ENCODE assay signal across 2 cellular contexts in genomic region chr1:183589836-183590224, GRCh38.
TF ChIP-seq lines count a peak whose summit lies in the region.

No MANE protein-coding gene starts in this region.

TF ChIP-seq in liver, 16 proteins besides CTCF, POLR2A, EP300 and RAD21 (continued from another document):
- no peak for TF ChIP-seq ATF3 (IDR thresholded peaks at IDR 0.05)
- TF ChIP-seq SP1 (IDR thresholded peaks at IDR 0.05) = no peak
- no peak for TF ChIP-seq ZBTB33 (IDR thresholded peaks at IDR 0.05)
- TF ChIP-seq TAF1 (conservative IDR thresholded peaks at IDR 0.05) = no peak
- no peak for TF ChIP-seq RXRA (IDR thresholded peaks at IDR 0.05)
- no peak for TF ChIP-seq REST (IDR thresholded peaks at IDR 0.05)
- no peak for TF ChIP-seq FOXA2 (IDR thresholded peaks at IDR 0.05)
- no peak for TF ChIP-seq HNF4A (conservative IDR thresholded peaks at IDR 0.05)
- no peak for TF ChIP-seq HNF4G (IDR thresholded peaks at IDR 0.05)
- no peak for TF ChIP-seq NR2F2 (IDR thresholded peaks at IDR 0.05)
- no peak for TF ChIP-seq YY1 (IDR thresholded peaks at IDR 0.05)
- TF ChIP-seq GABPA (IDR thresholded peaks at IDR 0.05 in 1 of 2, conservative IDR thresholded peaks at IDR 0.05 in 1 of 2) = no peak

TF ChIP-seq in HepG2, 621 proteins besides CTCF, POLR2A, EP300 and RAD21 (continued from another document):
- no peak for TF ChIP-seq BORCS8-MEF2B (CRISPR knock-in tag; IDR thresholded peaks at IDR 0.05)
- TF ChIP-seq ZKSCAN5 (CRISPR knock-in tag; IDR thresholded peaks at IDR 0.05) = no peak
- TF ChIP-seq PRMT3 (CRISPR knock-in tag; IDR thresholded peaks at IDR 0.05; ENCODE audit: borderline replicate concordance, low read depth) = no peak
- no peak for TF ChIP-seq SALL2 (CRISPR knock-in tag; IDR thresholded peaks at IDR 0.05)
